ENCODE assay signal across 18 cellular contexts in genomic region chr4:156784970-156785369, GRCh38.
DNase-seq lines count a peak whose midpoint lies in the region; ATAC-seq, FAIRE-seq and TF ChIP-seq lines count a peak whose summit lies in the region.
"Had no signal": no experiment of that assay in that cellular context is flagged by ENCODE, and none has a peak within 500 bp of the region (broad histone marks: within the 10 kb centered on the region; RNA-seq: fewer than 3 reads in every experiment).

No MANE protein-coding gene starts in this region.

- H3T11ph ChIP-seq in H9 (ENCODE audit: low read length): no peak overlapping the region

- H3K4me3 ChIP-seq in SK-N-SH (ENCODE audit: low read depth in 2 of 2, low read length in 1 of 2) (no peak overlapping the region), epithelial cell of esophagus (ENCODE audit: low read length) (no peak overlapping the region), mucosa of descending colon (no peak overlapping the region), pancreas (no peak overlapping the region)
- H3K4me3 ChIP-seq: GM23248 had no signal

- DNase-seq in SK-N-SH (no peak), epithelial cell of esophagus (ENCODE audit: low read depth) (peak; percentile 50), mucosa of descending colon (no peak), amniotic stem cell (lab: John Stamatoyannopoulos, UW) (no peak), H9 (no peak), pancreas (no peak)
- DNase-seq: CD8-positive, alpha-beta T cell; COR-L47; DND-41; GDM1; GM23248 had no signal

- peaks cover 57% of the 10 kb centered on the region for H3K79me2 ChIP-seq in SK-N-SH (ENCODE audit: insufficient read depth)
- H3K79me2 ChIP-seq in H9 (ENCODE audit: insufficient read depth, low read length): no peaks in the 10 kb centered on the region

- FAIRE-seq in pancreas (lab: Jason Lieb, UNC): no peak
- FAIRE-seq: D721Med, GM12892, H54 had no signal

- WGBS in SK-N-SH (ENCODE audit: low lambda C conversion rate): 93% methylated on average over 3 of the region's 3 CpGs
- no CpG with 5 or more reads among the region's 3 CpGs for WGBS in H9 (ENCODE audit: extremely low coverage, insufficient read length, low lambda C conversion rate)
- WGBS in pancreas, 2 donors: 95 to 98% methylated on average over 3 of the region's 3 CpGs

- POLR2A ChIA-PET in SK-N-SH (lab: Yijun Ruan, JAX): no interaction called here

- H2AK5ac ChIP-seq in H9 (ENCODE audit: insufficient read length, low read length): no peak overlapping the region

- CTCF ChIA-PET in SK-N-SH (lab: Yijun Ruan, JAX): no interaction called here

- no peaks in the 10 kb centered on the region for H3K36me3 Mint-ChIP-seq in H9 (ENCODE audit: insufficient read depth in 1 of 3, low read depth in 3 of 3)
- H3K36me3 Mint-ChIP-seq: CD8-positive, alpha-beta T cell had no signal

- no peak overlapping the region for H4K5ac ChIP-seq in H9 (ENCODE audit: insufficient read length, low read depth, low read length)

- no peak overlapping the region for H3K56ac ChIP-seq in H9 (ENCODE audit: insufficient read length, low read depth, low read length)

- H3F3A ChIP-seq in SK-N-SH (replicated peaks; ENCODE audit: insufficient read depth): peaks cover 9% of the 10 kb centered on the region

- no peaks in the 10 kb centered on the region for H3K27me3 Mint-ChIP-seq in H9 (ENCODE audit: low read depth)

- H2BK120ac ChIP-seq in H9 (ENCODE audit: low read depth, low read length, poor library complexity, severe bottlenecking): no peak overlapping the region

- no peak overlapping the region for H3K27ac Mint-ChIP-seq in H9
- H3K27ac Mint-ChIP-seq: CD14-positive monocyte; CD8-positive, alpha-beta T cell had no signal

- ATAC-seq in SK-N-SH treated with all-trans-retinoic acid at 6 μM for 48 hours (peak; percentile 46; the same call in 1 of the 3 replicates), mucosa of descending colon (peak; percentile 58), pancreas (no peak), GM18498 (IDR thresholded peaks at IDR 0.05; ENCODE audit: unreplicated experiment) (no peak)
- ATAC-seq: CD8-positive, alpha-beta T cell had no signal

- H3K4me3 Mint-ChIP-seq in H9: no peak overlapping the region
- H3K4me3 Mint-ChIP-seq: CD14-positive monocyte; CD8-positive, alpha-beta T cell had no signal

- no peak overlapping the region for H3K4me2 ChIP-seq in SK-N-SH
- H3K4me2 ChIP-seq in H9 (ENCODE audit: insufficient read depth, insufficient read length, low read length): no peak overlapping the region

- no peaks in the 10 kb centered on the region for H3K23me2 ChIP-seq in H9 (ENCODE audit: insufficient read length, low read depth, low read length, poor library complexity, severe bottlenecking)

- H3K9me3 ChIP-seq in SK-N-SH (no peaks in the 10 kb centered on the region), mucosa of descending colon (no peaks in the 10 kb centered on the region), H9 (ENCODE audit: control insufficient read depth, low read depth, low read length) (no peaks in the 10 kb centered on the region), pancreas (no peaks in the 10 kb centered on the region)

- no peak overlapping the region for H2BK20ac ChIP-seq in H9 (ENCODE audit: low read depth, low read length, poor library complexity, severe bottlenecking)

- no peak for TF ChIP-seq RAD21 in SK-N-SH (IDR thresholded peaks at IDR 0.05; ENCODE audit: low read length)

- no peak overlapping the region for H2BK12ac ChIP-seq in H9 (ENCODE audit: insufficient read length, low read depth, low read length)

- no peak overlapping the region for H3K14ac ChIP-seq in H9 (ENCODE audit: insufficient read depth, low read length)

- H2BK5ac ChIP-seq in H9 (ENCODE audit: insufficient read length, low read length): no peak overlapping the region

- H3K23ac ChIP-seq in H9 (ENCODE audit: insufficient read length, low read depth, low read length): no peak overlapping the region

- TF ChIP-seq CTCF in SK-N-SH (IDR thresholded peaks at IDR 0.05): no peak
- no peak for TF ChIP-seq CTCF in epithelial cell of esophagus (IDR thresholded peaks at IDR 0.05; ENCODE audit: insufficient read depth, low read depth, low read length, missing control alignments)
- TF ChIP-seq CTCF in mucosa of descending colon (IDR thresholded peaks at IDR 0.05): no peak
- TF ChIP-seq CTCF in H9 (conservative IDR thresholded peaks at IDR 0.05): no peak
- TF ChIP-seq CTCF in pancreas (IDR thresholded peaks at IDR 0.05): no peak

- no peak overlapping the region for H3K4ac ChIP-seq in H9 (ENCODE audit: low read depth, low read length)

- H4K20me1 ChIP-seq in SK-N-SH (ENCODE audit: insufficient read depth) (no peaks in the 10 kb centered on the region), H9 (ENCODE audit: control insufficient read depth, insufficient read depth, insufficient read length) (no peaks in the 10 kb centered on the region)

- H3K4me1 ChIP-seq in SK-N-SH (ENCODE audit: control insufficient read depth in 1 of 2, insufficient read depth in 2 of 2, low read depth in 1 of 2, low read length in 1 of 2): peaks cover 0 to 13% of the 10 kb centered on the region in 2 experiments; a peak in 2 of 4 replicates
- H3K4me1 ChIP-seq in mucosa of descending colon (ENCODE audit: low read depth): no peaks in the 10 kb centered on the region
- H3K4me1 ChIP-seq in H9 (ENCODE audit: insufficient read depth, low read length): no peaks in the 10 kb centered on the region
- no peaks in the 10 kb centered on the region for H3K4me1 ChIP-seq in pancreas

- no peaks in the 10 kb centered on the region for H3K9me2 ChIP-seq in SK-N-SH

- H3K79me1 ChIP-seq in H9 (ENCODE audit: insufficient read depth, low read depth, low read length, poor library complexity, severe bottlenecking): no peaks in the 10 kb centered on the region

- H3K27ac ChIP-seq in SK-N-SH (ENCODE audit: low read depth in 2 of 2, low read length in 1 of 2) (no peak overlapping the region; a peak in 1 of 4 replicates), H9 (ENCODE audit: insufficient read length, low read depth, low read length) (no peak overlapping the region), pancreas (no peak overlapping the region)
- H3K27ac ChIP-seq: 22Rv1, GM23248 had no signal

- H2AFZ ChIP-seq in SK-N-SH (ENCODE audit: low read depth) (no peak overlapping the region), H9 (ENCODE audit: low read length) (no peak overlapping the region)
- H2AFZ ChIP-seq: GM23248 had no signal

- intact Hi-C loops in mucosa of descending colon (cut with DNase I, micrococcal nuclease) (no loop called here), pancreas (cut with DNase I) (no loop called here)

- H3K4me1 Mint-ChIP-seq in H9: no peaks in the 10 kb centered on the region
- H3K4me1 Mint-ChIP-seq: CD14-positive monocyte had no signal

- no peak overlapping the region for H4K8ac ChIP-seq in H9 (replicated peaks; ENCODE audit: insufficient read length, low read depth, low read length)

- H3K9me3 Mint-ChIP-seq in H9: no peaks in the 10 kb centered on the region

- no peak overlapping the region for H3K18ac ChIP-seq in H9 (ENCODE audit: insufficient read length, low read depth, low read length)

- TF ChIP-seq EP300 in SK-N-SH (IDR thresholded peaks at IDR 0.05; ENCODE audit: borderline replicate concordance in 1 of 2, low read depth in 1 of 2, low read length in 1 of 2): no peak

- peaks cover 0 to 37% of the 10 kb centered on the region in 2 experiments for H3K36me3 ChIP-seq in SK-N-SH (replicated peaks in 1 of 2; ENCODE audit: control insufficient read depth in 1 of 2, insufficient read depth in 2 of 2, low read length in 1 of 2)
- H3K36me3 ChIP-seq in mucosa of descending colon (ENCODE audit: low read depth): no peaks in the 10 kb centered on the region
- no peaks in the 10 kb centered on the region for H3K36me3 ChIP-seq in pancreas

- H3K27me3 ChIP-seq in SK-N-SH (ENCODE audit: insufficient read depth) (no peaks in the 10 kb centered on the region), H9 (ENCODE audit: insufficient read depth, low read length) (no peaks in the 10 kb centered on the region; the same call in 1 of the 2 replicates), pancreas (no peaks in the 10 kb centered on the region)

- H4K91ac ChIP-seq in H9 (ENCODE audit: insufficient read length, low read depth, low read length): no peak overlapping the region

- H2BK15ac ChIP-seq in H9 (ENCODE audit: low read depth, low read length): no peak overlapping the region

- H3K9ac ChIP-seq in SK-N-SH (no peak overlapping the region), H9 (ENCODE audit: extremely low read depth, insufficient read length, low read length) (no peak overlapping the region)
- H3K9ac ChIP-seq: GM23248 had no signal

TF ChIP-seq in SK-N-SH treated with all-trans-retinoic acid at 6 μM for 48 hours, 23 proteins besides CTCF, POLR2A, EP300 and RAD21 (continues in another document):
- TF ChIP-seq CSDC2 (CRISPR knock-in tag; IDR thresholded peaks at IDR 0.05) (no peak), POU6F1 (CRISPR knock-in tag; IDR thresholded peaks at IDR 0.05; ENCODE audit: borderline replicate concordance, low read depth) (no peak), ZC3H10 (CRISPR knock-in tag; IDR thresholded peaks at IDR 0.05) (no peak)

TF ChIP-seq in SK-N-SH, 30 proteins besides CTCF, POLR2A, EP300 and RAD21:
- no peak for TF ChIP-seq ZBTB33 (IDR thresholded peaks at IDR 0.05; ENCODE audit: borderline replicate concordance, low read depth)
TF ChIP-seq in SK-N-SH: peak in this region for 0.

Comparison
In these comparisons a context has a peak if more than half of its experiments do, and no peak if none do; other contexts are left out.
1. ATAC-seq: peak in SK-N-SH treated with all-trans-retinoic acid at 6 μM for 48 hours (single experiment) and mucosa of descending colon (single experiment); none in pancreas (0 of 4) and GM18498 (single experiment).